In the genomic region with DNA sequence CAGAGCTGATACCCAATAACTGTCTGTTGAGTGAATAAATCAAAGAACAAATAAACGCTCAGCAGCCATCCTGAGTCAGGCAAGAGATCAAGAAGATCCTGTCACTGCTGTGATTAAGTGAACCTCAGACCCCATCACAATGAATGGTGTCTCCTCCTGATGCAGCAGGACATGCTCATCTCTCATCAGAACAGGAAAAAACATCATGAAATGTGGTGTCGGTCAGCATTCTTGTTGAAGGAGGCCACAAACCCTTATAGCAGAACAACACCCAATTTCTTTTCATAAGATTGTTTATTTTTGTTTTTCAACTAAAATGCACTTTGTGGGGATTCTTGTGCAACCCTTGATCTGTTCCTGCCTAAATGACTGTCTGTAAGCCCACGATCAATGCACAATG, we compare ENCODE assay signal across 1 cellular context.
TF ChIP-seq lines count a peak whose summit lies in the region.

No MANE protein-coding gene starts in this region.

TF ChIP-seq in H1, 55 proteins besides CTCF, POLR2A, EP300 and RAD21 (continued from another document):
- TF ChIP-seq RXRA (IDR thresholded peaks at IDR 0.05; ENCODE audit: insufficient read depth, low read depth, low read length): no peak
- TF ChIP-seq, protein P1, sequence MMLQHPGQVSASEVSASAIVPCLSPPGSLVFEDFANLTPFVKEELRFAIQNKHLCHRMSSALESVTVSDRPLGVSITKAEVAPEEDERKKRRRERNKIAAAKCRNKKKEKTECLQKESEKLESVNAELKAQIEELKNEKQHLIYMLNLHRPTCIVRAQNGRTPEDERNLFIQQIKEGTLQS (IDR thresholded peaks at IDR 0.05; ENCODE audit: insufficient read depth, low read depth, low read length): no peak
- TF ChIP-seq POU5F1 (IDR thresholded peaks at IDR 0.05; ENCODE audit: low read depth, low read length): no peak
- TF ChIP-seq FOSL1 (IDR thresholded peaks at IDR 0.05; ENCODE audit: insufficient read depth, low read depth, low read length): no peak
- TF ChIP-seq, protein P2, sequence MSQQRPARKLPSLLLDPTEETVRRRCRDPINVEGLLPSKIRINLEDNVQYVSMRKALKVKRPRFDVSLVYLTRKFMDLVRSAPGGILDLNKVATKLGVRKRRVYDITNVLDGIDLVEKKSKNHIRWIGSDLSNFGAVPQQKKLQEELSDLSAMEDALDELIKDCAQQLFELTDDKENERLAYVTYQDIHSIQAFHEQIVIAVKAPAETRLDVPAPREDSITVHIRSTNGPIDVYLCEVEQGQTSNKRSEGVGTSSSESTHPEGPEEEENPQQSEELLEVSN (IDR thresholded peaks at IDR 0.05): no peak
